In genomic region chr9:89660286-89660685, GRCh38 we compare ENCODE assay signal across 1 cellular context.
TF ChIP-seq lines count a peak whose summit lies in the region.

No MANE protein-coding gene starts in this region.

TF ChIP-seq in HepG2, 621 proteins besides CTCF, POLR2A, EP300 and RAD21:
- TF ChIP-seq RCOR2 (CRISPR knock-in tag; IDR thresholded peaks at IDR 0.05) (no peak), AHR (CRISPR knock-in tag; IDR thresholded peaks at IDR 0.05) (no peak), TOPORS (CRISPR knock-in tag; IDR thresholded peaks at IDR 0.05) (no peak), HCFC1 (IDR thresholded peaks at IDR 0.05; ENCODE audit: low read depth, low read length) (no peak), REL (CRISPR knock-in tag; conservative IDR thresholded peaks at IDR 0.05) (no peak), XBP1 (CRISPR knock-in tag; IDR thresholded peaks at IDR 0.05) (no peak), PLSCR1 (CRISPR knock-in tag; IDR thresholded peaks at IDR 0.05; ENCODE audit: borderline replicate concordance) (no peak), POLR2AphosphoS5 (IDR thresholded peaks at IDR 0.05; ENCODE audit: low read depth, low read length) (no peak), ZNF776 (CRISPR knock-in tag; IDR thresholded peaks at IDR 0.05) (no peak), PAWR (CRISPR knock-in tag; IDR thresholded peaks at IDR 0.05; ENCODE audit: borderline replicate concordance) (no peak), KDM3A (CRISPR knock-in tag; IDR thresholded peaks at IDR 0.05; ENCODE audit: low read depth) (no peak), NRL (CRISPR knock-in tag; IDR thresholded peaks at IDR 0.05; ENCODE audit: borderline replicate concordance) (no peak), MAFF (IDR thresholded peaks at IDR 0.05; ENCODE audit: low read depth, low read length) (no peak)
